10 cellular contexts compared by ENCODE assay signal in the genomic region with DNA sequence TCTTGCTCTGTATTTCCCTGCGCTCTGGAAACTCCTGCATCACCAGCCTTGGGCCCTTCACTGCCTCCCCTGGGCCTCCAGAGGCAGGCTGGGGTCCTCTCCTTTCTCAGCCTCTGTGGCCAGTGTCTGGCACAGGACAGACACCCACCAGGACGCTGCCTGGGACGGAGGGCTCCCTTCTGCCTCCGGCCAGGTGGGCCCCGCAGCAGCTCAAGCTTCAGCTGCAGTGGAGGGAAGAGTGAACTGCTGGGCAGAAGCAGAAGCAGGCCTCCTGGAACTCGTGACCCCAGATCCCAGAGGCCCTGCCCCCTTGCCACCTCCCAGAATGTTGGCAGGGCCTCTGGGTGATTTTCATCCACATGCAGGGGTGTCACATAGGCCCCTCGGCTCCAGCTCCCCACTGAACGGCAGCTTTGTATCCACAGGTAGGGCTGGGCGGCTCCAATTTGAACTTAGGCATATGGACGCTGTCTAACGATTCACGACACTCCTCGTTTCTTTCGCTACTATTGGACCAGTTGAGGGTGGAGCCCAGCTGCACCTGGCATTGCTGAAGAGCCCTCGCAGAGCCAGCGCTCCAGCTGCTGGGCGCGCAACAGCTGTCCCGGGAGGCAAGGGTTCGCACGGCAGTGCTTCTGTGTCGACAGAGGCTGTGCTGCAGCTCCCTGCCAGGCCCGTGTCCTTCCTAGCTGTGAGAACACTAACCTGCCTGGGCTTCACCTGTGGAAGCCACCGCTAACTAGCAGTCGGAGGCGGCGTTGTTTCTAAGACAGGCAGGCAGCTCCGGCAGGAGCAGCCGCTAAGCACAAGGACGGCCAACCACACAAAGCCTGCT. TPM values are rescaled to one million over a fixed set of nuclear protein-coding genes. Genes with fewer than 3 reads are reported as not detected.
A peak's percentile ranks its signal among the peaks of the same experiment; 100 is the strongest.
DNase-seq lines count a peak whose midpoint lies in the region; ATAC-seq and TF ChIP-seq lines count a peak whose summit lies in the region.
"Had no signal": no experiment of that assay in that cellular context is flagged by ENCODE, and none has a peak within 500 bp of the region (broad histone marks: within the 10 kb centered on the region; RNA-seq: fewer than 3 reads in every experiment).

No MANE protein-coding gene starts in this region.

- POLR2A ChIA-PET in activated CD8-positive, alpha-beta T cell treated with anti-CD3 and anti-CD28 coated beads for 36 hours (lab: Charles Lee), result no interaction called here

- peak overlapping the region; percentile 28 for H3K4me3 Mint-ChIP-seq in T-helper 1 cell treated with Interleukin-12 subunit alpha and Interleukin-12 subunit beta and Interleukin-4 antibody, amounts not matched to agents 30 μg/mL and 1 μg/mL, for 36 hours
- H3K4me3 Mint-ChIP-seq in activated CD8-positive, alpha-beta T cell treated with anti-CD3 and anti-CD28 coated beads for 36 hours, result peak overlapping the region; percentile 75
- peak overlapping the region; percentile 22 for H3K4me3 Mint-ChIP-seq in osteocyte (ENCODE audit: unreplicated experiment)

- H3K27ac Mint-ChIP-seq in T-helper 1 cell treated with Interleukin-12 subunit alpha and Interleukin-12 subunit beta and Interleukin-4 antibody, amounts not matched to agents 30 μg/mL and 1 μg/mL, for 36 hours, result peak overlapping the region; percentile 27
- H3K27ac Mint-ChIP-seq in activated CD8-positive, alpha-beta T cell treated with anti-CD3 and anti-CD28 coated beads for 36 hours, result no peak overlapping the region
- H3K27ac Mint-ChIP-seq in osteocyte (ENCODE audit: unreplicated experiment), result no peak overlapping the region

- CTCF ChIA-PET in activated CD8-positive, alpha-beta T cell treated with anti-CD3 and anti-CD28 coated beads for 36 hours (lab: Charles Lee), result interaction anchor here (1.9 to 2.7 kb wide), 3 partner anchors 19 to 39 kb away, joined by 7 to 11 read pairs (median 9); a partner anchor contains a TSS

- no peaks in the 10 kb centered on the region for H3K36me3 ChIP-seq in smooth muscle cell (ENCODE audit: low read depth)

- H3K27me3 ChIP-seq in smooth muscle cell (ENCODE audit: low read depth), result no peaks in the 10 kb centered on the region

- H3K36me3 Mint-ChIP-seq in T-helper 1 cell treated with Interleukin-12 subunit alpha and Interleukin-12 subunit beta and Interleukin-4 antibody, amounts not matched to agents 30 μg/mL and 1 μg/mL, for 36 hours (ENCODE audit: low read depth), result peaks cover 12% of the 10 kb centered on the region
- peaks cover 20% of the 10 kb centered on the region for H3K36me3 Mint-ChIP-seq in activated CD8-positive, alpha-beta T cell treated with anti-CD3 and anti-CD28 coated beads for 36 hours (ENCODE audit: low read depth)
- H3K36me3 Mint-ChIP-seq in osteocyte (ENCODE audit: unreplicated experiment), result peaks cover 9% of the 10 kb centered on the region

- peaks cover 10% of the 10 kb centered on the region for H3F3A ChIP-seq in smooth muscle cell (ENCODE audit: low read depth)

- H3K79me2 ChIP-seq in smooth muscle cell (ENCODE audit: low read depth), result peaks cover 24% of the 10 kb centered on the region

- H3K4me1 ChIP-seq in smooth muscle cell (ENCODE audit: low read depth), result peaks cover 19% of the 10 kb centered on the region

- ATAC-seq in activated CD8-positive, alpha-beta T cell treated with anti-CD3 and anti-CD28 coated beads for 36 hours, result no peak

- WGBS in smooth muscle cell (ENCODE audit: low lambda C conversion rate), result 87% methylated on average over 30 of the region's 30 CpGs

- no peaks in the 10 kb centered on the region for H3K9me3 Mint-ChIP-seq in T-helper 1 cell treated with Interleukin-12 subunit alpha and Interleukin-12 subunit beta and Interleukin-4 antibody, amounts not matched to agents 30 μg/mL and 1 μg/mL, for 36 hours
- H3K9me3 Mint-ChIP-seq in activated CD8-positive, alpha-beta T cell treated with anti-CD3 and anti-CD28 coated beads for 36 hours, result peaks cover 11% of the 10 kb centered on the region
- no peaks in the 10 kb centered on the region for H3K9me3 Mint-ChIP-seq in osteocyte (ENCODE audit: unreplicated experiment)

- no peak for DNase-seq in T-helper 1 cell
- peak; percentile 79 to 84 for DNase-seq in NCI-H187 (lab: John Stamatoyannopoulos, UW)
- no peak for DNase-seq in activated CD8-positive, alpha-beta T cell treated with anti-CD3 and anti-CD28 coated beads for 36 hours
- no peak for DNase-seq in osteocyte (ENCODE audit: extremely low spot score, unreplicated experiment)
- no peak for DNase-seq in coronary artery (ENCODE audit: low spot score)
- DNase-seq in COR-L47 (lab: John Stamatoyannopoulos, UW), result no peak
- no peak for DNase-seq in smooth muscle cell (lab: John Stamatoyannopoulos, UW; ENCODE audit: unreplicated experiment)
- DNase-seq: cortex of kidney, hypothalamus had no signal

- H3K4me2 ChIP-seq in smooth muscle cell, result no peak overlapping the region

- peaks cover 14% of the 10 kb centered on the region for H3K4me1 Mint-ChIP-seq in T-helper 1 cell treated with Interleukin-12 subunit alpha and Interleukin-12 subunit beta and Interleukin-4 antibody, amounts not matched to agents 30 μg/mL and 1 μg/mL, for 36 hours (ENCODE audit: low read depth)
- H3K4me1 Mint-ChIP-seq in activated CD8-positive, alpha-beta T cell treated with anti-CD3 and anti-CD28 coated beads for 36 hours (ENCODE audit: low read depth), result peaks cover 22% of the 10 kb centered on the region
- peaks cover 19% of the 10 kb centered on the region for H3K4me1 Mint-ChIP-seq in osteocyte (ENCODE audit: unreplicated experiment)

- H2AFZ ChIP-seq in smooth muscle cell (ENCODE audit: low read depth), result no peak overlapping the region

- H3K4me3 ChIP-seq in coronary artery (no peak overlapping the region), smooth muscle cell (no peak overlapping the region)

- H3K9me3 ChIP-seq in smooth muscle cell (replicated peaks; ENCODE audit: low read depth), result no peaks in the 10 kb centered on the region

- no peak overlapping the region for H3K27ac ChIP-seq in coronary artery
- no peak overlapping the region for H3K27ac ChIP-seq in smooth muscle cell (ENCODE audit: low read depth)

- H3K27me3 Mint-ChIP-seq in T-helper 1 cell treated with Interleukin-12 subunit alpha and Interleukin-12 subunit beta and Interleukin-4 antibody, amounts not matched to agents 30 μg/mL and 1 μg/mL, for 36 hours (ENCODE audit: low read depth), result no peaks in the 10 kb centered on the region
- H3K27me3 Mint-ChIP-seq in activated CD8-positive, alpha-beta T cell treated with anti-CD3 and anti-CD28 coated beads for 36 hours, result no peaks in the 10 kb centered on the region
- H3K27me3 Mint-ChIP-seq in osteocyte (ENCODE audit: unreplicated experiment), result no peaks in the 10 kb centered on the region

- peaks cover 66% of the 10 kb centered on the region for H4K20me1 ChIP-seq in smooth muscle cell (ENCODE audit: low read depth)

- intact Hi-C loops in activated CD8-positive, alpha-beta T cell treated with anti-CD3 and anti-CD28 coated beads for 36 hours (cut with micrococcal nuclease), result no loop called here

- H3K9ac ChIP-seq in smooth muscle cell (ENCODE audit: low read depth), result no peak overlapping the region

- TF ChIP-seq CTCF in activated CD8-positive, alpha-beta T cell treated with anti-CD3 and anti-CD28 coated beads for 36 hours (IDR thresholded peaks at IDR 0.05), result no peak
- TF ChIP-seq CTCF in osteocyte (IDR thresholded peaks at IDR 0.05), result no peak
- no peak for TF ChIP-seq CTCF in coronary artery (IDR thresholded peaks at IDR 0.05)
- TF ChIP-seq CTCF in smooth muscle cell (IDR thresholded peaks at IDR 0.05; ENCODE audit: borderline replicate concordance, insufficient read depth, poor library complexity, severe bottlenecking), result no peak

RNA-seq across cellular contexts. Expression of a gene that starts 18.4 kb away (rescaled TPM):
- total RNA-seq in activated CD8-positive, alpha-beta T cell treated with anti-CD3 and anti-CD28 coated beads for 36 hours, result 1 to 10 TPM; 5.6 to 8.5 TPM
- 1.9 and 2.8 TPM in 2 replicates for total RNA-seq in osteocyte
- 1.8 and 3.6 TPM in 2 replicates for total RNA-seq in smooth muscle cell
- polyA plus RNA-seq in smooth muscle cell, result 2.2 and 3.8 TPM in 2 replicates

RNA-seq across cellular contexts. Expression of a gene that starts 43.0 kb away (rescaled TPM):
- not detected for total RNA-seq in activated CD8-positive, alpha-beta T cell treated with anti-CD3 and anti-CD28 coated beads for 36 hours
- total RNA-seq in osteocyte (not detected in 2 replicates), smooth muscle cell (not detected in 2 replicates)
- polyA plus RNA-seq in smooth muscle cell, result 0.44 TPM in 1 of 2 replicates, not detected in the other

RNA-seq across cellular contexts. Expression of a gene that starts 50.6 kb away (rescaled TPM):
- total RNA-seq in activated CD8-positive, alpha-beta T cell treated with anti-CD3 and anti-CD28 coated beads for 36 hours, result 10 to 100 TPM; 15.5 to 18.0 TPM
- total RNA-seq in osteocyte, result 11.2 and 11.4 TPM in 2 replicates
- total RNA-seq in smooth muscle cell, result 10.0 and 10.4 TPM in 2 replicates
- 10.4 and 19.0 TPM in 2 replicates for polyA plus RNA-seq in smooth muscle cell

Comparison
In these comparisons a context has a peak if more than half of its experiments do, and no peak if none do; other contexts are left out.
1. H3K4me3 Mint-ChIP-seq: peak in every context shown above with its lines; median percentile 75 in activated CD8-positive, alpha-beta T cell treated with anti-CD3 and anti-CD28 coated beads for 36 hours; 28 in T-helper 1 cell treated with Interleukin-12 subunit alpha and Interleukin-12 subunit beta and Interleukin-4 antibody, amounts not matched to agents 30 μg/mL and 1 μg/mL, for 36 hours; 22 in osteocyte.
2. DNase-seq: peak in NCI-H187 (2 of 2); none in T-helper 1 cell (0 of 5), activated CD8-positive, alpha-beta T cell treated with anti-CD3 and anti-CD28 coated beads for 36 hours (single experiment), osteocyte (single experiment), coronary artery (single experiment), COR-L47 (single experiment) and smooth muscle cell (single experiment).